25 cellular contexts compared by ENCODE assay signal in genomic region chr11:40286137-40286536, GRCh38.
"Had no signal": no experiment of that assay in that cellular context is flagged by ENCODE, and none has a peak within 500 bp of the region (broad histone marks: within the 10 kb centered on the region; RNA-seq: fewer than 3 reads in every experiment).

No MANE protein-coding gene starts in this region.

- H3K27ac ChIP-seq: ascending aorta, cardiac muscle cell, PC-9 had no signal

- H3K36me3 ChIP-seq: ascending aorta, cardiac muscle cell had no signal

- H3K9me3 ChIP-seq: ascending aorta had no signal

- H3K4me1 ChIP-seq: ascending aorta had no signal

- ATAC-seq: activated CD8-positive, alpha-beta T cell treated with anti-CD3 and anti-CD28 coated beads for 36 hours had no signal

- H3K27me3 ChIP-seq: ascending aorta had no signal

- H3K4me2 ChIP-seq: PC-9 had no signal

- H2AFZ ChIP-seq: PC-9 had no signal

- DNase-seq: activated CD4-positive, alpha-beta T cell treated with anti-CD3 and anti-CD28 coated beads, Interleukin-2, amount 10 ng/mL, durations not matched to agents 24 days and 14 days; activated CD4-positive, alpha-beta T cell treated with anti-CD3 and anti-CD28 coated beads, Interleukin-2, amount 50 U/mL, for 4 hours; activated CD8-positive, alpha-beta T cell treated with anti-CD3 and anti-CD28 coated beads for 36 hours; activated gamma-delta T cell; activated naive CD4-positive, alpha-beta T cell treated with Interleukin-2 at 50 U/mL for 16 hours; activated naive CD8-positive, alpha-beta T cell treated with anti-CD3 and anti-CD28 coated beads, Interleukin-2, amount 10 ng/mL, durations not matched to agents 7 days and 5 days; activated T-cell treated with anti-CD3 and anti-CD28 coated beads, Interleukin-2, amount 50 U/mL, for 24 hours; amygdala; KG1; NCI-H1092 treated with DMSO at 0.1 percent for 48 hours; NCI-H1417; NCI-H146; NCI-H187; NCI-H2029 treated with DMSO at 0.1 percent for 48 hours; NCI-H2171 treated with DMSO at 0.1 percent for 48 hours; NCI-H2227 treated with DMSO at 0.1 percent for 48 hours; NCI-H446 treated with DMSO at 0.1 percent for 48 hours; NCI-H524; NCI-H69; NCI-H82; PC-9; Right ventricle myocardium superior; T1000 had no signal

- H3K4me3 ChIP-seq: ascending aorta, cardiac muscle cell, PC-9 had no signal
